Comparison of ENCODE assay signal across 8 cellular contexts in the genomic region with DNA sequence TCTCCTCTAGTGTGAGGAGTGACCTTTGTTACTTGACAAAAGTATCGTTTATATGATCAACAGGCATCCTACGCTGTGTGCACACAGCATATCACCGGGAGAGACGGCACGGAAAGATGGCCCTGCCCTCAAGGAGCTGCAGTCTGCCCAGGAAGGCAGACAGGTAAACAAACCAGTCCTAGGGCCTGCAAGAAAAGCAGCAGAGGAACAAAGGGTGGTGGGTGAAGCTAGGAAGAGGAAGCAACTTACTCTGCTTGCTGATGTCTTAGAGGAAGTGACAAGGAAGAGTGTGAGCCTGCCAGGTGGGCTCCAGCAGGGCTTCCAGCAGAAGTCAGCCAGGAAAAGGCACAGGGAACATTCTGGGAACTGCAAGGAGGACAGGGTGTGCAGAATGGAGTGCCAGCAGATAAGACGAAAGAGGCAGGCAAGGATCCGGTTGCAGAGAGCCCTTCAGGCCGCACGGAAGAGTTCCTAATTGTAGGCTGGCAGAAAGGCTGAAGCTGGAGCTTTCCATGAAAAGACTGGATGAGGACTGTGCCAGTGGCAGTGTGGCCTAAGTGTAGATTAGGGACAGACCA.
DNase-seq lines count a peak whose midpoint lies in the region; ATAC-seq, FAIRE-seq and TF ChIP-seq lines count a peak whose summit lies in the region.

No MANE protein-coding gene starts in this region.

- peak overlapping the region; percentile 98 for H3K4me2 ChIP-seq in mammary epithelial cell (ENCODE audit: insufficient read depth, low read depth, low read length)

- H3K4me1 Mint-ChIP-seq in T-cell, result peaks cover 51 to 55% (median 52%) of the 10 kb centered on the region in 3 donors

- H2AFZ ChIP-seq in mammary epithelial cell (ENCODE audit: low read depth, low read length), result peak overlapping the region; percentile 81

- H3K36me3 ChIP-seq in mammary epithelial cell (ENCODE audit: insufficient read depth, low read length) (peaks cover 3% of the 10 kb centered on the region), kidney (ENCODE audit: control insufficient read depth in 1 of 2, insufficient read depth in 2 of 2, low read length in 2 of 2) (no peaks in the 10 kb centered on the region)

- H3K4me3 ChIP-seq in mammary epithelial cell (replicated peaks in 1 of 3; ENCODE audit: insufficient read depth in 1 of 3, low read depth in 2 of 3, low read length in 3 of 3) (peak overlapping the region in 2 of 3 experiments; percentile 71 to 75), kidney (ENCODE audit: low read length in 2 of 2) (peak overlapping the region; percentile 60 to 64)

- ATAC-seq in HG03159 (IDR thresholded peaks at IDR 0.05; ENCODE audit: unreplicated experiment), result peak; percentile 40
- peak; percentile 72 to 77 (median 72) for ATAC-seq in T-cell (replicated peaks in 1 of 4)
- no peak for ATAC-seq in HG03565 (IDR thresholded peaks at IDR 0.05; ENCODE audit: unreplicated experiment)

- intact Hi-C loops in mammary epithelial cell (cut with micrococcal nuclease) (loop anchor here (1.0 to 5.0 kb wide), 2 partner anchors 50 to 248 kb away; no protein-coding TSS in a partner anchor), kidney (cut with DNase I) (no loop called here)

- H3K27me3 ChIP-seq in mammary epithelial cell (ENCODE audit: insufficient read depth, low read length), result no peaks in the 10 kb centered on the region

- H3K27me3 Mint-ChIP-seq in T-cell, result no peaks in the 10 kb centered on the region

- no peak overlapping the region for H3K9ac ChIP-seq in mammary epithelial cell (ENCODE audit: insufficient read depth, low read length)
- H3K9ac ChIP-seq in kidney (ENCODE audit: low read length in 2 of 2), result peak overlapping the region in 1 of 2 donors; percentile 59

- H3K4me3 Mint-ChIP-seq in T-cell, result peak overlapping the region; percentile 91 to 94 (median 93)

- H3K27ac ChIP-seq in mammary epithelial cell (ENCODE audit: insufficient read depth, low read depth, low read length), result no peak overlapping the region
- peak overlapping the region; percentile 94 to 95 for H3K27ac ChIP-seq in kidney (ENCODE audit: low read depth in 2 of 2, low read length in 2 of 2)

- H3K79me2 ChIP-seq in mammary epithelial cell (ENCODE audit: insufficient read depth, low read length), result peaks cover 36% of the 10 kb centered on the region

- CTCF ChIA-PET in T-cell (lab: Charles Lee) (no interaction called here), mammary epithelial cell (lab: Charles Lee; ENCODE audit: low non-redundant PET) (interaction anchor here (0.6 to 0.7 kb wide), 2 partner anchors 213 to 1097 kb away, joined by 3 to 4 read pairs; no protein-coding TSS in a partner anchor)

- FAIRE-seq in kidney (lab: Jason Lieb, UNC), result no peak

- no peaks in the 10 kb centered on the region for H3K9me3 Mint-ChIP-seq in T-cell

- H3K36me3 Mint-ChIP-seq in T-cell, result no peaks in the 10 kb centered on the region

- peak overlapping the region; percentile 92 to 95 for H3K27ac Mint-ChIP-seq in T-cell

- dilution Hi-C loops in mammary epithelial cell (cut with HindIII; ENCODE audit: low sequenced_read_pairs), result no loop called here

- no peaks in the 10 kb centered on the region for H4K20me1 ChIP-seq in mammary epithelial cell (ENCODE audit: insufficient read depth, low read length)

- TF ChIP-seq CTCF in mammary epithelial cell (conservative IDR thresholded peaks at IDR 0.05 in 1 of 2, IDR thresholded peaks at IDR 0.05 in 1 of 2; ENCODE audit: extremely low read depth in 1 of 2, insufficient read depth in 1 of 2, low read depth in 1 of 2, low read length in 2 of 2) (no peak), kidney (IDR thresholded peaks at IDR 0.05; ENCODE audit: borderline replicate concordance, extremely low read depth, insufficient read depth) (no peak)

- BruUV-seq in mammary epithelial cell (replicated peaks; lab: Mats Ljungman, UMichigan), result no TSS peak

- POLR2A ChIA-PET in T-cell (lab: Charles Lee), result interaction anchor here in 1 of 2 donors (0.5 to 0.7 kb wide), 4 partner anchors 15 to 705 kb away, joined by 3 to 8 read pairs (median 4); no protein-coding TSS in a partner anchor

- in situ Hi-C loops in Caki2 (cut with HindIII; ENCODE audit: low pct_unique_long_range_greater_than_20kb, low sequenced_read_pairs) (no loop called here), mammary epithelial cell (cut with MboI; ENCODE audit: low sequenced_read_pairs in 2 of 2) (no loop called here)

- 71% methylated on average over 9 of the region's 9 CpGs for whole genome bisulfite sequencing in mammary epithelial cell (ENCODE audit: low coverage, missing lambda C conversion rate)

- H3K4me1 ChIP-seq in mammary epithelial cell (ENCODE audit: insufficient read depth, low read length) (peaks cover 14% of the 10 kb centered on the region), kidney (ENCODE audit: control insufficient read depth in 1 of 2, insufficient read depth in 1 of 2, low read depth in 1 of 2, low read length in 2 of 2) (peaks cover 20 to 24% of the 10 kb centered on the region in 2 donors)

- DNase-seq in Caki2 (ENCODE audit: low read depth), result peak; percentile 11
- DNase-seq in T-cell, result peak in 32 of 34 experiments; percentile 21 to 75 (median 52)
- DNase-seq in mammary epithelial cell, result peak; percentile 28
- no peak for DNase-seq in kidney
- peak; percentile 13 for DNase-seq in stimulated activated CD4-positive, alpha-beta T cell treated with anti-CD3 and anti-CD28 coated beads, Interleukin-2, amount 100 ng/mL, for 4 hours (ENCODE audit: low read depth)
- DNase-seq in NCI-H748 treated with DMSO at 0.1 percent for 48 hours (lab: John Stamatoyannopoulos, UW), result no peak

- H3K9me3 ChIP-seq in mammary epithelial cell (replicated peaks; ENCODE audit: insufficient read depth, low read length) (no peaks in the 10 kb centered on the region), kidney (ENCODE audit: control insufficient read depth in 1 of 2, low read length in 2 of 2) (no peaks in the 10 kb centered on the region)

Comparison
In these comparisons a context has a peak if more than half of its experiments do, and no peak if none do; other contexts are left out.
1. DNase-seq: peak in Caki2 (single experiment), T-cell (32 of 34), mammary epithelial cell (single experiment) and stimulated activated CD4-positive, alpha-beta T cell treated with anti-CD3 and anti-CD28 coated beads, Interleukin-2, amount 100 ng/mL, for 4 hours (single experiment); none in kidney (single experiment) and NCI-H748 treated with DMSO at 0.1 percent for 48 hours (single experiment).